25 cellular contexts compared by ENCODE assay signal in the genomic region with DNA sequence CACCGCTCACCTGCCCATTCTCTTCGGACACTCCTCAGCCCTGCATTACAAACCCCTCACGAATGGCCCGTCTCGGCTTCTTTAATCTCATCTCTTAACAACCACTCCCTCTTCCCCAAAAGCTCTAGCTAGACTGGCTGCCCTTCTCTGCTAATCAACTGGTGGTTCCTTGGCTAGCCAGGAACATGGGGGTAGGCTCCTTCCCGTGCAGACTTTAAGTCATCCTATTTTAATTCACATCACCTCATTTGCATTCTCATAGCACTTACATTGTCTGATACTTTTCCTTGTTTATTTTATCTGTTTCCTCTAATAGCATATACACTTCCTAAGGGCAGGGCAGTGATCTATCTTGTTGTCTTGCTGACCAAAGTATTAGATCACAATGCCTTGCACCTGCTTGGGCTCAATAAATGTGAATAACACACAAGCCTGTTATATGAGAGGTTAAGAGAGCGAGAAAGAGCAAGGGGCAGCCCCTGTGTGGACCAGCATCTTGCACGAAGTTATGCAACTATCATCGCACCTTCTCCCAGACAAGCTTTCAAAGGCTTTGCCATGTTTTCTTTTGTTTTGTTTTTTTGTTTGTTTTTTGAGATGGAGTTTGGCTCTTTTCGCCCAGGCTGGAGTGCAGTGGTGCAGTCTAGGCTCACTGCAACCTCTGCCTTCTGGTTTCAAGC. TPM values are rescaled to one million over a fixed set of nuclear protein-coding genes. Genes with fewer than 3 reads are reported as not detected.
DNase-seq lines count a peak whose midpoint lies in the region; TF ChIP-seq lines count a peak whose summit lies in the region.
"Had no signal": no experiment of that assay in that cellular context is flagged by ENCODE, and none has a peak within 500 bp of the region (broad histone marks: within the 10 kb centered on the region; RNA-seq: fewer than 3 reads in every experiment).

No MANE protein-coding gene starts in this region.

- H3K9me3 ChIP-seq in HEK293 (ENCODE audit: control insufficient read depth, insufficient read depth, low read depth, low read length) = no peaks in the 10 kb centered on the region
- H3K9me3 ChIP-seq: prostate gland had no signal

- TF ChIP-seq CTCF in HEK293 (tag by site-specific recombination; IDR thresholded peaks at IDR 0.05) = no peak

- no peaks in the 10 kb centered on the region for H3K4me1 ChIP-seq in HEK293 (ENCODE audit: control insufficient read depth, insufficient read depth, low read length)
- H3K4me1 ChIP-seq: esophagus squamous epithelium, prostate gland, sigmoid colon, tibial nerve had no signal

- CTCF ChIA-PET in HEK293 (lab: Yijun Ruan, JAX) = interaction anchor here (0.6 to 1.9 kb wide), 5 partner anchors 9 to 50 kb away, joined by 3 to 10 read pairs (median 4); a partner anchor contains a TSS

- H3K4me3 ChIP-seq in HEK293 (ENCODE audit: low read depth, low read length) = no peak overlapping the region
- H3K4me3 ChIP-seq: esophagus squamous epithelium, lung, prostate gland, sigmoid colon, SK-N-MC, stomach, tibial nerve had no signal

- DNase-seq in D341Med (ENCODE audit: low spot score) (peak; percentile 2), dermis blood vessel endothelial cell (peak; percentile 18), iPS-NIHi11 (ENCODE audit: low spot score) (peak; percentile 51), nucleus accumbens (lab: John Stamatoyannopoulos, UW) (no peak), COLO668 (lab: John Stamatoyannopoulos, UW; ENCODE audit: unreplicated experiment) (no peak), AML-193 (lab: John Stamatoyannopoulos, UW) (no peak)
- DNase-seq: activated CD4-positive, alpha-beta T cell treated with anti-CD3 and anti-CD28 coated beads, Interleukin-2, amount 10 ng/mL, durations not matched to agents 24 days and 14 days; brain microvascular endothelial cell; CD4-positive, CD25-positive, alpha-beta regulatory T cell; DMS153; effector CD8-positive, alpha-beta T cell; esophagus squamous epithelium; Karpas-422; NCI-H187 treated with DMSO at 0.1 percent for 48 hours; NCI-H526 treated with DMSO at 0.1 percent for 48 hours; RPMI8226; sigmoid colon; stomach had no signal

- peaks cover 25 to 39% of the 10 kb centered on the region in 2 experiments for H3K36me3 ChIP-seq in HEK293 (ENCODE audit: control insufficient read depth in 2 of 2, insufficient read depth in 1 of 2, low read length in 2 of 2)

- H3K27ac ChIP-seq in HEK293 (ENCODE audit: extremely low read depth, low read depth, low read length) = no peak overlapping the region
- H3K27ac ChIP-seq: brain microvascular endothelial cell, esophagus squamous epithelium, prostate gland, sigmoid colon, SK-N-MC, stomach, tibial nerve had no signal

- POLR2A ChIA-PET in HEK293 (lab: Yijun Ruan, JAX) = interaction anchor here (0.7 to 2.7 kb wide), 4 partner anchors 9 to 50 kb away, joined by 3 to 13 read pairs (median 6); a partner anchor contains a TSS

TF ChIP-seq in HEK293, 187 proteins besides CTCF, POLR2A, EP300 and RAD21:
- TF ChIP-seq SCRT2 (tag by site-specific recombination; IDR thresholded peaks at IDR 0.05) = peak; percentile 81
- TF ChIP-seq, protein P1, sequence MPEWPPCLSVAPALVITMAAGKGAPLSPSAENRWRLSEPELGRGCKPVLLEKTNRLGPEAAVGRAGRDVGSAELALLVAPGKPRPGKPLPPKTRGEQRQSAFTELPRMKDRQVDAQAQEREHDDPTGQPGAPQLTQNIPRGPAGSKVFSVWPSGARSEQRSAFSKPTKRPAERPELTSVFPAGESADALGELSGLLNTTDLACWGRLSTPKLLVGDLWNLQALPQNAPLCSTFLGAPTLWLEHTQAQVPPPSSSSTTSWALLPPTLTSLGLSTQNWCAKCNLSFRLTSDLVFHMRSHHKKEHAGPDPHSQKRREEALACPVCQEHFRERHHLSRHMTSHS (tag by site-specific recombination; IDR thresholded peaks at IDR 0.05) = no peak

RNA-seq across cellular contexts. Expression of a gene that starts 9.8 kb away (rescaled TPM):
- total RNA-seq in dermis blood vessel endothelial cell = 36.1 and 69.7 TPM in 2 replicates

RNA-seq across cellular contexts. Expression of a gene that starts 10.7 kb away (rescaled TPM):
- total RNA-seq in dermis blood vessel endothelial cell = 7.1 and 11.2 TPM in 2 replicates

RNA-seq across cellular contexts. Expression of a gene that starts 26.8 kb away (rescaled TPM):
- total RNA-seq in dermis blood vessel endothelial cell = not detected in 2 replicates
- total RNA-seq: CD4-positive, CD25-positive, alpha-beta regulatory T cell; G401; kidney epithelial cell had no signal

RNA-seq across cellular contexts. Expression of a gene that starts 27.5 kb away (rescaled TPM):
- 0.14 and 0.51 TPM in 2 replicates for total RNA-seq in dermis blood vessel endothelial cell
- total RNA-seq: activated CD4-positive, alpha-beta T cell treated with anti-CD3 and anti-CD28 coated beads, Interleukin-2, amount 10 ng/mL, durations not matched to agents 24 days and 14 days; CD4-positive, CD25-positive, alpha-beta regulatory T cell had no signal

RNA-seq across cellular contexts. Expression of a gene that starts 40.0 kb away (rescaled TPM):
- 0.42 TPM in 1 of 2 replicates, not detected in the other for total RNA-seq in dermis blood vessel endothelial cell
- total RNA-seq: activated CD4-positive, alpha-beta T cell treated with anti-CD3 and anti-CD28 coated beads, Interleukin-2, amount 10 ng/mL, durations not matched to agents 24 days and 14 days; CD4-positive, CD25-positive, alpha-beta regulatory T cell had no signal

Comparison
In these comparisons a context has a peak if more than half of its experiments do, and no peak if none do; other contexts are left out.
1. DNase-seq: peak in D341Med (single experiment), dermis blood vessel endothelial cell (single experiment) and iPS-NIHi11 (single experiment); none in nucleus accumbens (0 of 56), COLO668 (single experiment) and AML-193 (0 of 2).